Comparison of ENCODE assay signal across 1 cellular context in the genomic region with DNA sequence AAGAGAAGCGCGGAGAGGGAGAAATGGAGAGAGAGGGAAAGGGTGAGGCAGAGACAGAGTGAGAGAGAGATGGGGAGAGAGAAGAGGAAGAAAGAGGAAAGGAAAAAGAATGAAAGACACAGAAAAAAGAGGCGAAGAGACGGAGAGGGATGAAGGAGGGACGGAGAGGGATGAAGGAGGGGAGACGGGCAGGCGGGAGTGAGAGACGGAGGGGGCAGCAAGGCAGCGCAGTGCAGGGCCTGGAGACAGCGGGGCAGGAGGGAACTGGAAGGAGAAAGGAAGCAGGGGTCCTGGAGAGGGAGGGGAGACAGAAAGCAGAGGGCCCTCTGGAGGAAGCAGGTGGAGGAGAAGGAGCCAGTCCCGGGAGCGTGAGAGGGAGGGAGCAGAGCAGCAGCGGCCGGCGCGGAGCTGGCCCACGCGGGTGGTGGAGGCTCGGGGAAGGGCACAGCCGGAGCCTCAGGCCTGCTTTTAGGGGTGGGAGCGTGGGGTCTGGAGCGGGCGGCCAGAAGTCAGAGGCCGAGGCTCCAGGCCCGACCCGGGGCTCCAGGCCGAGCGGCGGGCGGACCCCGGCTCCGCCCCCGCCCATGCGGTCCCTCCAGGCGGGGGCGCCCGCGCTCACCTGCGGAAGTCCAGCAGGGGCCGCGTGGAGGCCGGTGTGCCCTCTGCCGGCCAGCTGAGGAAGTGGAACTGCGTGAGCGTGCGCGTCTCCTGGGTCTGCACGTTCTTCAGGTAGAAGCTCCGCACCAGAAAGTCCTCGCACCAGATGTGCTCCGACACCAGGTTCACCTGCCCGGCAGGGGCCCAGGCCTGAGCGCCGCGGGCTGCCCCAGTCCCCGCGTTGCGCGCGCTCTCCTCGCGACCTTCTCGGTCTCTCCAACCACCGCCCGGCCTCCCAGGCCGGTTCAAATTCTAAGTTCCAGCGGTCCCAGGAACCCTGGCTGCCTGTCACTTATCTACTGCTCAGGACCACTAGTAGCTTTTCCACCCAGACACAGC.
TF ChIP-seq lines count a peak whose summit lies in the region.

No MANE protein-coding gene starts in this region.

TF ChIP-seq in H1, 55 proteins besides CTCF, POLR2A, EP300 and RAD21:
- peak; percentile 75; the same call in 1 of the 2 replicates for TF ChIP-seq TCF12 (IDR thresholded peaks at IDR 0.05; ENCODE audit: low read depth, low read length)
- TF ChIP-seq NANOG (IDR thresholded peaks at IDR 0.05; ENCODE audit: insufficient read depth, low read depth, low read length, poor library complexity, severe bottlenecking), result no peak
- peak; percentile 56; the same call in 1 of the 2 replicates for TF ChIP-seq SUZ12 (IDR thresholded peaks at IDR 0.05; ENCODE audit: low read length)
- no peak; the same call in 1 of the 2 replicates for TF ChIP-seq GTF2F1 (IDR thresholded peaks at IDR 0.05; ENCODE audit: borderline replicate concordance, low read depth, low read length)
- no peak for TF ChIP-seq BCL11A (IDR thresholded peaks at IDR 0.05; ENCODE audit: low read depth in 2 of 2, low read length in 2 of 2)
- peak; percentile 68 for TF ChIP-seq JUND (IDR thresholded peaks at IDR 0.05; ENCODE audit: low read length)
- peak; percentile 99 for TF ChIP-seq ASH2L (IDR thresholded peaks at IDR 0.05; ENCODE audit: low read length)
- TF ChIP-seq SP2 (IDR thresholded peaks at IDR 0.05; ENCODE audit: low read length), result no peak
- TF ChIP-seq, protein P1, sequence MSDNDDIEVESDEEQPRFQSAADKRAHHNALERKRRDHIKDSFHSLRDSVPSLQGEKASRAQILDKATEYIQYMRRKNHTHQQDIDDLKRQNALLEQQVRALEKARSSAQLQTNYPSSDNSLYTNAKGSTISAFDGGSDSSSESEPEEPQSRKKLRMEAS (IDR thresholded peaks at IDR 0.05), result peak; percentile 96
- TF ChIP-seq CTBP2 (IDR thresholded peaks at IDR 0.05; ENCODE audit: borderline replicate concordance, insufficient read depth, insufficient read length, low read length), result peak; percentile 95
- TF ChIP-seq HDAC2 (IDR thresholded peaks at IDR 0.05; ENCODE audit: borderline replicate concordance in 1 of 2, low read depth in 2 of 2, low read length in 2 of 2), result peak in 1 of 2 experiments; percentile 87; a peak in 2 of 4 replicates
- TF ChIP-seq ZNF274 (IDR thresholded peaks at IDR 0.05; ENCODE audit: borderline replicate concordance, extremely low read depth, low read length), result no peak
- TF ChIP-seq KDM4A (IDR thresholded peaks at IDR 0.05; ENCODE audit: low read depth, low read length, severe bottlenecking), result peak; percentile 99
- peak; percentile 81 for TF ChIP-seq BACH1 (IDR thresholded peaks at IDR 0.05; ENCODE audit: low read length)
- TF ChIP-seq BRCA1 (IDR thresholded peaks at IDR 0.05; ENCODE audit: low read depth, low read length), result no peak
- no peak; the same call in 1 of the 2 replicates for TF ChIP-seq CEBPB (IDR thresholded peaks at IDR 0.05; ENCODE audit: low read depth, low read length)
- TF ChIP-seq CHD1 (IDR thresholded peaks at IDR 0.05; ENCODE audit: low read depth, low read length), result no peak
- TF ChIP-seq POLR2AphosphoS5 (IDR thresholded peaks at IDR 0.05; ENCODE audit: low read depth, low read length), result peak; percentile 81
- TF ChIP-seq, protein P2, sequence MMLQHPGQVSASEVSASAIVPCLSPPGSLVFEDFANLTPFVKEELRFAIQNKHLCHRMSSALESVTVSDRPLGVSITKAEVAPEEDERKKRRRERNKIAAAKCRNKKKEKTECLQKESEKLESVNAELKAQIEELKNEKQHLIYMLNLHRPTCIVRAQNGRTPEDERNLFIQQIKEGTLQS (IDR thresholded peaks at IDR 0.05; ENCODE audit: insufficient read depth, low read depth, low read length), result 0 out of 2 replicates have a peak, but pooled peaks have one; percentile 54
- 0 out of 2 replicates have a peak, but pooled peaks have one; percentile 12 for TF ChIP-seq GABPA (IDR thresholded peaks at IDR 0.05; ENCODE audit: borderline replicate concordance, insufficient read depth, low read length)
- TF ChIP-seq RNF2 (IDR thresholded peaks at IDR 0.05; ENCODE audit: borderline replicate concordance, low read depth, low read length, missing control alignments, poor library complexity, severe bottlenecking), result peak; percentile 7
- TF ChIP-seq SIN3A (conservative IDR thresholded peaks at IDR 0.05 in 1 of 2, IDR thresholded peaks at IDR 0.05 in 1 of 2; ENCODE audit: low read depth in 1 of 2, low read length in 2 of 2), result peak; percentile 74 to 80; a peak in 2 of 4 replicates
- TF ChIP-seq JUN (IDR thresholded peaks at IDR 0.05; ENCODE audit: low read depth, low read length), result no peak
- peak; percentile 83 for TF ChIP-seq CREB1 (IDR thresholded peaks at IDR 0.05)
- TF ChIP-seq SIX5 (IDR thresholded peaks at IDR 0.05; ENCODE audit: low read depth, low read length), result no peak
- TF ChIP-seq PHF8 (conservative IDR thresholded peaks at IDR 0.05; ENCODE audit: low read depth, low read length), result peak; percentile 89
- peak; percentile 8; the same call in 1 of the 2 replicates for TF ChIP-seq TEAD4 (IDR thresholded peaks at IDR 0.05; ENCODE audit: low read depth, low read length)
- peak; percentile 64; the same call in 1 of the 2 replicates for TF ChIP-seq SP4 (IDR thresholded peaks at IDR 0.05; ENCODE audit: low read length)
- TF ChIP-seq, protein P3, sequence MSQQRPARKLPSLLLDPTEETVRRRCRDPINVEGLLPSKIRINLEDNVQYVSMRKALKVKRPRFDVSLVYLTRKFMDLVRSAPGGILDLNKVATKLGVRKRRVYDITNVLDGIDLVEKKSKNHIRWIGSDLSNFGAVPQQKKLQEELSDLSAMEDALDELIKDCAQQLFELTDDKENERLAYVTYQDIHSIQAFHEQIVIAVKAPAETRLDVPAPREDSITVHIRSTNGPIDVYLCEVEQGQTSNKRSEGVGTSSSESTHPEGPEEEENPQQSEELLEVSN (IDR thresholded peaks at IDR 0.05), result peak; percentile 84
- peak; percentile 99; the same call in 1 of the 2 replicates for TF ChIP-seq RBBP5 (IDR thresholded peaks at IDR 0.05; ENCODE audit: borderline replicate concordance, low read depth, low read length)
- TF ChIP-seq EGR1 (IDR thresholded peaks at IDR 0.05; ENCODE audit: borderline replicate concordance, low read depth, low read length), result peak; percentile 89
- peak; percentile 16 for TF ChIP-seq EZH2 (IDR thresholded peaks at IDR 0.05; ENCODE audit: low read depth, low read length, severe bottlenecking)
